ENCODE assay signal across 16 cellular contexts in genomic region chr14:105471823-105472495, GRCh38. TPM values are rescaled to one million over a fixed set of nuclear protein-coding genes. Genes with fewer than 3 reads are reported as not detected.
DNase-seq lines count a peak whose midpoint lies in the region; ATAC-seq, FAIRE-seq and TF ChIP-seq lines count a peak whose summit lies in the region.
"Had no signal": no experiment of that assay in that cellular context is flagged by ENCODE, and none has a peak within 500 bp of the region (broad histone marks: within the 10 kb centered on the region; RNA-seq: fewer than 3 reads in every experiment).

No MANE protein-coding gene starts in this region.

- FAIRE-seq in K562 (lab: Jason Lieb, UNC) = no peak

- intact Hi-C loops in K562 (cut with micrococcal nuclease) (loop anchor here (10.0 kb wide), 1 partner anchor 53 kb away; the partner anchor contains the start of gene TMEM121), left ventricle myocardium inferior (cut with micrococcal nuclease) (no loop called here), transverse colon (cut with DNase I; ENCODE audit: low total_unique reads) (no loop called here)

- H3K27me3 ChIP-seq in BLaER1 = peaks cover 23% of the 10 kb centered on the region
- peaks cover 0 to 7% of the 10 kb centered on the region in 2 experiments; a peak in 1 of 5 replicates for H3K27me3 ChIP-seq in K562 (ENCODE audit: control insufficient read depth in 2 of 2, insufficient read depth in 2 of 2, low read length in 2 of 2)
- H3K27me3 ChIP-seq in left ventricle myocardium inferior (ENCODE audit: low read depth) = no peaks in the 10 kb centered on the region
- H3K27me3 ChIP-seq in transverse colon = peaks cover 35% of the 10 kb centered on the region

- peaks cover 91% of the 10 kb centered on the region for H3K4me1 ChIP-seq in BLaER1
- H3K4me1 ChIP-seq in K562 (replicated peaks in 1 of 2; ENCODE audit: control insufficient read depth in 2 of 2, insufficient read depth in 2 of 2, low read length in 2 of 2) = peaks cover 0 to 79% of the 10 kb centered on the region in 2 experiments; a peak in 2 of 5 replicates
- H3K4me1 ChIP-seq in left ventricle myocardium inferior = peaks cover 94% of the 10 kb centered on the region
- H3K4me1 ChIP-seq in transverse colon = peaks cover 17 to 44% (median 37%) of the 10 kb centered on the region in 4 donors

- H3K4me3 Mint-ChIP-seq in osteocyte (ENCODE audit: unreplicated experiment) = no peak overlapping the region
- H3K4me3 Mint-ChIP-seq: activated B cell treated with CpG ODN at 0.5 μM for 24 hours; activated naive CD4-positive, alpha-beta T cell treated with anti-CD3 and anti-CD28 coated beads for 36 hours; natural killer cell treated with Interleukin-12 subunit alpha and Interleukin-12 subunit beta and Interleukin-15 and Interleukin-18, amount 100 ng/mL, for 72 hours had no signal

- CTCF ChIA-PET in K562 (lab: Yijun Ruan, JAX; ENCODE audit: low intra/inter-chr PET ratio) = interaction anchor here (1.1 kb wide), 1 partner anchor 17 kb away, joined by 4 read pairs; no protein-coding TSS in a partner anchor

- H4K20me1 ChIP-seq in BLaER1 = peaks cover 86% of the 10 kb centered on the region
- H4K20me1 ChIP-seq in K562 (replicated peaks; ENCODE audit: control insufficient read depth, insufficient read depth, low read length) = no peaks in the 10 kb centered on the region; the same call in 1 of the 2 replicates

- peaks cover 39% of the 10 kb centered on the region for H3K4me1 Mint-ChIP-seq in osteocyte (ENCODE audit: unreplicated experiment)

- whole genome bisulfite sequencing in K562 (ENCODE audit: insufficient coverage, low coverage, missing lambda C conversion rate) = 80% methylated on average over 4 of the region's 8 CpGs
- WGBS in transverse colon (ENCODE audit: low coverage in 1 of 2), 2 donors = 83 to 100% methylated on average over 1 to 8 of the region's 8 CpGs

- POLR2A ChIA-PET in K562 (lab: Yijun Ruan, JAX) = interaction anchor here (1.6 to 1.9 kb wide), 2 partner anchors 9 to 15 kb away, joined by 5 to 8 read pairs; no protein-coding TSS in a partner anchor

- TF ChIP-seq EP300 in K562 (IDR thresholded peaks at IDR 0.05; ENCODE audit: low read length) (no peak), transverse colon (IDR thresholded peaks at IDR 0.05; ENCODE audit: low read depth) (no peak)

- TF ChIP-seq POLR2A in K562 (conservative IDR thresholded peaks at IDR 0.05) (no peak), transverse colon (IDR thresholded peaks at IDR 0.05) (no peak)

- H3K4me2 ChIP-seq in BLaER1 (peak overlapping the region; percentile 100), K562 (ENCODE audit: insufficient read depth, low read length) (no peak overlapping the region)

- ATAC-seq in K562 = no peak
- ATAC-seq in GM21381 (IDR thresholded peaks at IDR 0.05; ENCODE audit: unreplicated experiment) = no peak
- ATAC-seq: natural killer cell treated with Interleukin-12 subunit alpha and Interleukin-12 subunit beta and Interleukin-15 and Interleukin-18, amount 100 ng/mL, for 72 hours; T-helper 17 cell had no signal

- no peak overlapping the region for H2AFZ ChIP-seq in K562 (ENCODE audit: low read depth, low read length)

- no peaks in the 10 kb centered on the region for H3K27me3 Mint-ChIP-seq in osteocyte (ENCODE audit: unreplicated experiment)
- H3K27me3 Mint-ChIP-seq: activated B cell treated with CpG ODN at 0.5 μM for 24 hours; natural killer cell treated with Interleukin-12 subunit alpha and Interleukin-12 subunit beta and Interleukin-15 and Interleukin-18, amount 100 ng/mL, for 72 hours; T-helper 17 cell had no signal

- in situ Hi-C loops in K562 (cut with MboI) = no loop called here
- in situ Hi-C loops in transverse colon (cut with MboI; ENCODE audit: low pct_ligation_motif_present in 1 of 4, low pct_unique_long_range_greater_than_20kb in 1 of 4, low sequenced_read_pairs in 3 of 4) = no loop called here

- DNase-seq in K562 (ENCODE audit: extremely low read depth in 1 of 4, low spot score in 3 of 4) = no peak
- peak; percentile 63 for DNase-seq in left ventricle myocardium inferior
- no peak for DNase-seq in osteocyte (ENCODE audit: extremely low spot score, unreplicated experiment)
- DNase-seq in RPMI8226 = no peak
- no peak for DNase-seq in transverse colon
- no peak for DNase-seq in C1 segment of cervical spinal cord (lab: John Stamatoyannopoulos, UW)
- DNase-seq: activated B cell treated with CpG ODN at 0.5 μM for 24 hours; activated naive CD4-positive, alpha-beta T cell treated with anti-CD3 and anti-CD28 coated beads for 36 hours; effector CD8-positive, alpha-beta T cell; left colon; NCI-H748 treated with DMSO at 0.1 percent for 48 hours; stimulated activated CD4-positive, alpha-beta T cell treated with anti-CD3 and anti-CD28 coated beads, Interleukin-1b, Interleukin-23, amount 100 ng/mL, for 48 hours; T-helper 17 cell had no signal

- peak overlapping the region; percentile 33 for H3K4me3 ChIP-seq in BLaER1
- H3K4me3 ChIP-seq in K562 = no peak overlapping the region
- peak overlapping the region; percentile 92 for H3K4me3 ChIP-seq in left ventricle myocardium inferior
- no peak overlapping the region for H3K4me3 ChIP-seq in transverse colon

- H3K79me2 ChIP-seq in K562 (ENCODE audit: control insufficient read depth, insufficient read depth, low read length) = no peaks in the 10 kb centered on the region

- H3K27ac ChIP-seq in BLaER1 (peak overlapping the region; percentile 55), K562 (ENCODE audit: extremely low read depth, low read depth, low read length) (no peak overlapping the region), left ventricle myocardium inferior (replicated peaks) (peak overlapping the region; percentile 100), transverse colon (peak overlapping the region in 1 of 4 donors; percentile 5)

- BruUV-seq in K562 (replicated peaks; lab: Mats Ljungman, UMichigan) = no TSS peak

- H3K9ac ChIP-seq in BLaER1 (peak overlapping the region; percentile 41), K562 (ENCODE audit: insufficient read depth in 1 of 2, low read depth in 2 of 2, low read length in 2 of 2) (peak overlapping the region in 1 of 2 experiments; percentile 26; a peak in 1 of 4 replicates)

- H3K36me3 ChIP-seq in BLaER1 (peaks cover 24% of the 10 kb centered on the region), K562 (ENCODE audit: control insufficient read depth, insufficient read depth, low read length) (peaks cover 26% of the 10 kb centered on the region; the same call in 1 of the 3 replicates), left ventricle myocardium inferior (peaks cover 3% of the 10 kb centered on the region), transverse colon (no peaks in the 10 kb centered on the region)

- no peak for TF ChIP-seq RAD21 in K562 (CRISPR knock-in tag; conservative IDR thresholded peaks at IDR 0.05 in 1 of 2, IDR thresholded peaks at IDR 0.05 in 1 of 2)

- H3K9me3 ChIP-seq in BLaER1 (no peaks in the 10 kb centered on the region), K562 (replicated peaks; ENCODE audit: control insufficient read depth, insufficient read depth, low read depth, low read length) (no peaks in the 10 kb centered on the region), left ventricle myocardium inferior (replicated peaks) (no peaks in the 10 kb centered on the region), transverse colon (no peaks in the 10 kb centered on the region)

- H3K36me3 Mint-ChIP-seq in osteocyte (ENCODE audit: unreplicated experiment) = no peaks in the 10 kb centered on the region
- H3K36me3 Mint-ChIP-seq: natural killer cell treated with Interleukin-12 subunit alpha and Interleukin-12 subunit beta and Interleukin-15 and Interleukin-18, amount 100 ng/mL, for 72 hours had no signal

- peak overlapping the region; percentile 68 for H3K27ac Mint-ChIP-seq in osteocyte (ENCODE audit: unreplicated experiment)
- H3K27ac Mint-ChIP-seq: activated B cell treated with CpG ODN at 0.5 μM for 24 hours; activated naive CD4-positive, alpha-beta T cell treated with anti-CD3 and anti-CD28 coated beads for 36 hours; natural killer cell treated with Interleukin-12 subunit alpha and Interleukin-12 subunit beta and Interleukin-15 and Interleukin-18, amount 100 ng/mL, for 72 hours; T-helper 17 cell had no signal

- H3K9me3 Mint-ChIP-seq in osteocyte (ENCODE audit: unreplicated experiment) = no peaks in the 10 kb centered on the region
- H3K9me3 Mint-ChIP-seq: activated B cell treated with CpG ODN at 0.5 μM for 24 hours; activated naive CD4-positive, alpha-beta T cell treated with anti-CD3 and anti-CD28 coated beads for 36 hours; natural killer cell treated with Interleukin-12 subunit alpha and Interleukin-12 subunit beta and Interleukin-15 and Interleukin-18, amount 100 ng/mL, for 72 hours had no signal

- TF ChIP-seq CTCF in K562 (IDR thresholded peaks at IDR 0.05 in 2 of 3, conservative IDR thresholded peaks at IDR 0.05 in 1 of 3; ENCODE audit: insufficient read depth in 2 of 3, low read depth in 1 of 3, low read length in 3 of 3) = no peak
- no peak for TF ChIP-seq CTCF in left ventricle myocardium inferior (IDR thresholded peaks at IDR 0.05; ENCODE audit: borderline replicate concordance)
- TF ChIP-seq CTCF in osteocyte (IDR thresholded peaks at IDR 0.05) = no peak
- TF ChIP-seq CTCF in transverse colon (IDR thresholded peaks at IDR 0.05) = no peak

- H3K9me1 ChIP-seq in K562 (ENCODE audit: control insufficient read depth, insufficient read depth, low read length) = no peaks in the 10 kb centered on the region

RNA-seq across cellular contexts. Expression of gene CRIP2, which starts 2.7 kb away (rescaled TPM):
- 2.6 TPM in 1 of 2 replicates, not detected in the other for total RNA-seq in K562 (2011; cell fraction: chromatin; rRNA removed; ENCODE audit: low replicate concordance)
- 0.53 and 1.7 TPM in 2 replicates for total RNA-seq in K562 (2011; cell fraction: nucleolus; rRNA removed)
- total RNA-seq in K562 (2011; cell fraction: nucleoplasm; rRNA removed) = 1.2 and 1.5 TPM in 2 replicates
- total RNA-seq in K562 (2014; rRNA removed) = 1.7 and 2.0 TPM in 2 replicates
- not detected in 2 replicates for total RNA-seq in K562 (2014; rRNA removed; fragmentation: Illumina TruSeq; extraction: Trizol)
- total RNA-seq in K562 (2015; rRNA removed; fragmentation: Illumina TruSeq; extraction: Trizol) = 0.33 and 0.34 TPM in 2 replicates
- 1.2 and 1.7 TPM in 2 replicates for total RNA-seq in K562 (2021)
- polyA plus RNA-seq in K562 (2011; rRNA removed) = 1.0 and 2.2 TPM in 2 replicates
- 4.4 and 9.0 TPM in 2 replicates for polyA plus RNA-seq in K562 (2011; cell fraction: cytosol; rRNA removed)
- polyA plus RNA-seq in K562 (2011; cell fraction: nucleus; rRNA removed) = 4.8 and 11.0 TPM in 2 replicates
- 1.4 and 1.9 TPM in 2 replicates for polyA plus RNA-seq in K562 (2012)
- 0.18 and 0.51 TPM in 2 replicates for polyA plus RNA-seq in K562 (2014; fragmentation: Illumina TruSeq; extraction: Trizol)
- polyA plus RNA-seq in K562 (2014; fragmentation: Nextera tagmentation; extraction: Ambion mirVana) = under 1 TPM; 0.25 to 0.27 TPM
- 0.16 and 1.2 TPM in 2 replicates for polyA plus RNA-seq in K562 (2014; rRNA removed)
- 0.39 TPM in 1 of 2 replicates, not detected in the other for polyA minus RNA-seq in K562 (2011; rRNA and poly(A)+ RNA removed)
- 1.2 and 2.0 TPM in 2 replicates for polyA minus RNA-seq in K562 (2011; cell fraction: cytosol; rRNA and poly(A)+ RNA removed)
- 0.67 and 0.94 TPM in 2 replicates for polyA minus RNA-seq in K562 (2011; cell fraction: nucleus; rRNA and poly(A)+ RNA removed)
- total RNA-seq in left ventricle myocardium inferior = 1,068 TPM
- 183 and 191 TPM in 2 replicates for total RNA-seq in osteocyte
- total RNA-seq in transverse colon = 10 to 100 TPM; 11.2 to 67.3 (median 22.4) TPM
- total RNA-seq: activated naive CD4-positive, alpha-beta T cell treated with anti-CD3 and anti-CD28 coated beads for 36 hours had no signal

RNA-seq across cellular contexts. Expression of gene CRIP1, which starts 14.7 kb away (rescaled TPM):
- not detected in 2 replicates for total RNA-seq in K562 (2011; cell fraction: chromatin; rRNA removed; ENCODE audit: low replicate concordance)
- not detected in 2 replicates for total RNA-seq in K562 (2011; cell fraction: nucleolus; rRNA removed)
- 0.29 TPM in 1 of 2 replicates, not detected in the other for total RNA-seq in K562 (2011; cell fraction: nucleoplasm; rRNA removed)
- total RNA-seq in K562 (2014; rRNA removed) (not detected in 2 replicates), K562 (2014; rRNA removed; fragmentation: Illumina TruSeq; extraction: Trizol) (not detected in 2 replicates), K562 (2015; rRNA removed; fragmentation: Illumina TruSeq; extraction: Trizol) (not detected in 2 replicates), K562 (2021) (0.58 and 0.98 TPM in 2 replicates), left ventricle myocardium inferior (65.9 TPM), osteocyte (31.0 and 34.1 TPM in 2 replicates), transverse colon (100 to 1,000 TPM in 1 of 4 donors, 10 to 100 TPM in 2, not detected in 1; 16.9 to 246 (median 63.0) TPM)
- polyA plus RNA-seq in K562 (2011; rRNA removed) (0.14 and 0.23 TPM in 2 replicates), K562 (2014; fragmentation: Illumina TruSeq; extraction: Trizol) (not detected in 2 replicates), K562 (2014; fragmentation: Nextera tagmentation; extraction: Ambion mirVana) (not detected), K562 (2014; rRNA removed) (0.11 TPM in 1 of 2 replicates, not detected in the other)
- 0.31 and 0.46 TPM in 2 replicates for polyA plus RNA-seq in K562 (2011; cell fraction: cytosol; rRNA removed)
- 0.21 and 1.1 TPM in 2 replicates for polyA plus RNA-seq in K562 (2011; cell fraction: nucleus; rRNA removed)
- polyA plus RNA-seq in K562 (2012) = 0.72 TPM in 1 of 2 replicates, not detected in the other
- polyA minus RNA-seq in K562 (2011; rRNA and poly(A)+ RNA removed) = not detected in 2 replicates
- polyA minus RNA-seq in K562 (2011; cell fraction: cytosol; rRNA and poly(A)+ RNA removed) = 3.2 and 9.9 TPM in 2 replicates
- 0.78 and 1.5 TPM in 2 replicates for polyA minus RNA-seq in K562 (2011; cell fraction: nucleus; rRNA and poly(A)+ RNA removed)

RNA-seq across cellular contexts. Expression of gene TEDC1, which starts 19.1 kb away (rescaled TPM):
- 5.0 and 22.4 TPM in 2 replicates for total RNA-seq in K562 (2011; cell fraction: chromatin; rRNA removed; ENCODE audit: low replicate concordance)
- 19.2 and 23.0 TPM in 2 replicates for total RNA-seq in K562 (2011; cell fraction: nucleolus; rRNA removed)
- total RNA-seq in K562 (2011; cell fraction: nucleoplasm; rRNA removed) = 7.6 and 10.1 TPM in 2 replicates
- 26.4 and 28.3 TPM in 2 replicates for total RNA-seq in K562 (2014; rRNA removed)
- 0.64 and 0.84 TPM in 2 replicates for total RNA-seq in K562 (2014; rRNA removed; fragmentation: Illumina TruSeq; extraction: Trizol)
- 6.6 and 8.8 TPM in 2 replicates for total RNA-seq in K562 (2015; rRNA removed; fragmentation: Illumina TruSeq; extraction: Trizol)
- total RNA-seq in K562 (2021) = 20.1 and 25.7 TPM in 2 replicates
- polyA plus RNA-seq in K562 (2011; rRNA removed) = 5.9 and 6.6 TPM in 2 replicates
- polyA plus RNA-seq in K562 (2011; cell fraction: cytosol; rRNA removed) = 7.3 and 21.3 TPM in 2 replicates
- 19.1 and 36.6 TPM in 2 replicates for polyA plus RNA-seq in K562 (2011; cell fraction: nucleus; rRNA removed)
- 12.3 and 15.1 TPM in 2 replicates for polyA plus RNA-seq in K562 (2012)
- polyA plus RNA-seq in K562 (2014; fragmentation: Illumina TruSeq; extraction: Trizol) = 1.2 and 6.8 TPM in 2 replicates
- polyA plus RNA-seq in K562 (2014; fragmentation: Nextera tagmentation; extraction: Ambion mirVana) = under 1 TPM; 0.21 to 0.25 TPM
- polyA plus RNA-seq in K562 (2014; rRNA removed) = 18.9 and 19.4 TPM in 2 replicates
- 0.99 and 1.6 TPM in 2 replicates for polyA minus RNA-seq in K562 (2011; rRNA and poly(A)+ RNA removed)
- 7.5 and 8.6 TPM in 2 replicates for polyA minus RNA-seq in K562 (2011; cell fraction: cytosol; rRNA and poly(A)+ RNA removed)
- 10.3 and 11.8 TPM in 2 replicates for polyA minus RNA-seq in K562 (2011; cell fraction: nucleus; rRNA and poly(A)+ RNA removed)
- 4.0 TPM for total RNA-seq in left ventricle myocardium inferior
- total RNA-seq in osteocyte = 8.4 and 11.0 TPM in 2 replicates
- total RNA-seq in transverse colon = 10 to 100 TPM; 10.8 to 52.9 (median 29.5) TPM

RNA-seq across cellular contexts. Expression of gene MTA1, which starts 52.3 kb away (rescaled TPM):
- 154 and 390 TPM in 2 replicates for total RNA-seq in K562 (2011; cell fraction: chromatin; rRNA removed; ENCODE audit: low replicate concordance)
- 257 and 271 TPM in 2 replicates for total RNA-seq in K562 (2011; cell fraction: nucleolus; rRNA removed)
- total RNA-seq in K562 (2011; cell fraction: nucleoplasm; rRNA removed) = 138 and 156 TPM in 2 replicates
- 48.1 and 61.0 TPM in 2 replicates for total RNA-seq in K562 (2014; rRNA removed)
- total RNA-seq in K562 (2014; rRNA removed; fragmentation: Illumina TruSeq; extraction: Trizol) = 11.6 and 12.2 TPM in 2 replicates
- total RNA-seq in K562 (2015; rRNA removed; fragmentation: Illumina TruSeq; extraction: Trizol) = 32.3 and 33.4 TPM in 2 replicates
- total RNA-seq in K562 (2021) = 107 and 118 TPM in 2 replicates
- 47.7 and 58.6 TPM in 2 replicates for polyA plus RNA-seq in K562 (2011; rRNA removed)
- 31.6 and 47.1 TPM in 2 replicates for polyA plus RNA-seq in K562 (2011; cell fraction: cytosol; rRNA removed)
- polyA plus RNA-seq in K562 (2011; cell fraction: nucleus; rRNA removed) = 383 and 622 TPM in 2 replicates
- polyA plus RNA-seq in K562 (2012) = 74.0 and 91.7 TPM in 2 replicates
- 29.5 and 45.4 TPM in 2 replicates for polyA plus RNA-seq in K562 (2014; fragmentation: Illumina TruSeq; extraction: Trizol)
- under 1 TPM; 0.13 to 0.14 TPM for polyA plus RNA-seq in K562 (2014; fragmentation: Nextera tagmentation; extraction: Ambion mirVana)
- 90.0 and 103 TPM in 2 replicates for polyA plus RNA-seq in K562 (2014; rRNA removed)
- polyA minus RNA-seq in K562 (2011; rRNA and poly(A)+ RNA removed) = 13.9 and 22.6 TPM in 2 replicates
- 69.0 and 80.6 TPM in 2 replicates for polyA minus RNA-seq in K562 (2011; cell fraction: cytosol; rRNA and poly(A)+ RNA removed)
- polyA minus RNA-seq in K562 (2011; cell fraction: nucleus; rRNA and poly(A)+ RNA removed) = 102 and 104 TPM in 2 replicates
- total RNA-seq in left ventricle myocardium inferior = 192 TPM
- 122 and 132 TPM in 2 replicates for total RNA-seq in osteocyte
- total RNA-seq in transverse colon = 100 to 1,000 TPM in 2 of 4 donors, 10 to 100 TPM in 2; 79.4 to 293 (median 106) TPM

RNA-seq across cellular contexts. Expression of gene TMEM121, which starts 54.4 kb away (rescaled TPM):
- total RNA-seq in K562 (2011; cell fraction: chromatin; rRNA removed; ENCODE audit: low replicate concordance) = not detected in 2 replicates
- 0.39 TPM in 1 of 2 replicates, not detected in the other for total RNA-seq in K562 (2011; cell fraction: nucleolus; rRNA removed)
- not detected in 2 replicates for total RNA-seq in K562 (2011; cell fraction: nucleoplasm; rRNA removed)
- total RNA-seq in K562 (2014; rRNA removed) = 0.36 TPM in 1 of 2 replicates, not detected in the other
- not detected in 2 replicates for total RNA-seq in K562 (2014; rRNA removed; fragmentation: Illumina TruSeq; extraction: Trizol)
- not detected in 2 replicates for total RNA-seq in K562 (2015; rRNA removed; fragmentation: Illumina TruSeq; extraction: Trizol)
- 0.31 TPM in 1 of 2 replicates, not detected in the other for total RNA-seq in K562 (2021)
- polyA plus RNA-seq in K562 (2011; rRNA removed) = 0.09 TPM in 1 of 2 replicates, not detected in the other
- polyA plus RNA-seq in K562 (2011; cell fraction: cytosol; rRNA removed) = 0.04 and 0.55 TPM in 2 replicates
- 0.13 TPM in 1 of 2 replicates, not detected in the other for polyA plus RNA-seq in K562 (2011; cell fraction: nucleus; rRNA removed)
- polyA plus RNA-seq in K562 (2012) = 0.12 TPM in 1 of 2 replicates, not detected in the other
- polyA plus RNA-seq in K562 (2014; fragmentation: Illumina TruSeq; extraction: Trizol) = not detected in 2 replicates
- not detected for polyA plus RNA-seq in K562 (2014; fragmentation: Nextera tagmentation; extraction: Ambion mirVana)
- not detected in 2 replicates for polyA plus RNA-seq in K562 (2014; rRNA removed)
- not detected in 2 replicates for polyA minus RNA-seq in K562 (2011; rRNA and poly(A)+ RNA removed)
- not detected in 2 replicates for polyA minus RNA-seq in K562 (2011; cell fraction: cytosol; rRNA and poly(A)+ RNA removed)
- 0.33 and 0.40 TPM in 2 replicates for polyA minus RNA-seq in K562 (2011; cell fraction: nucleus; rRNA and poly(A)+ RNA removed)
- total RNA-seq in left ventricle myocardium inferior = 2.1 TPM
- total RNA-seq in osteocyte = 3.3 and 3.6 TPM in 2 replicates
- under 1 TPM in 2 of 4 donors, not detected in 2; 0.48 to 0.96 TPM for total RNA-seq in transverse colon

Comparison
In these comparisons a context has a peak if more than half of its experiments do, and no peak if none do; other contexts are left out.
1. H3K4me3 ChIP-seq: peak in BLaER1 (single experiment) and left ventricle myocardium inferior (single experiment); none in K562 (single experiment) and transverse colon (0 of 4).